Comparison of ENCODE assay signal across 2 cellular contexts in the genomic region with DNA sequence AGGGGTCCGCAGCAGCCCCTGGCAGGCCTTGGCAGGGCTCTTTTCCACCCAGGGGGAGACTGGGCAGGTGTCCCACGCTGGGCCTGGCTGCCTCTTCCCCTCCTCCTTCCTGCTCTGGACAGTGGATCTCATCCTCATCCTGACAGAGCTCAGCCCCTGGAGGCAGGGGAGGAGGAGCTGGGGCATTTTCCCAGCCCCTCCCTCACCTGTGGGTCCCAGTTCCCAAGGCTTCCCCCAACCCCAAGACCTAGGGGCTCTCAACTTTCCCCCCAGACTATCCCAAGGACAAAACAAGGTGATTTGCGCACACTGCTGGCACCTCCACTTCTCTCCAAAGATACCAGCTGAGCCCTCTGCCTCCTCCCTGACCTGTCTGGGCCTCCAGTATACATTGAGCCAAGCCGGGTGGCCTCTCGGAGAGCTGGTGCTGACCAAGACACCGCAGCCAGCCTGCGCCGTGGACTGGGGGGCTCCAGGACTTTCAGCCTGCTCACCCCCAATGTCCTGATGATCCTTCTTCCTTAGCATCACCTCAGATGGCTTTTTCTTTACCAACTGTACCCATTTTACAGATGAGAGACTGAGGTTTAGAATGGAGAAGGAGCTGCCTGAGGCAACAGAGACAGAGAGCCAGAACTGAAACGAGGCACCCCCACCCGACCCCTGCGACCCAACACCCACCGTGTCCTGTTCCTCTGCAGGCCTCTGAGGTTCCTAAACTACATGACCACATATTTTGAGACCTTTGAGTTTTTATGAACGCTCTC.
TF ChIP-seq lines count a peak whose summit lies in the region.

No MANE protein-coding gene starts in this region.

TF ChIP-seq in HepG2, 621 proteins besides CTCF, POLR2A, EP300 and RAD21:
- no peak for TF ChIP-seq EED (CRISPR knock-in tag; IDR thresholded peaks at IDR 0.05)
- peak; percentile 69 for TF ChIP-seq ZNF629 (CRISPR knock-in tag; conservative IDR thresholded peaks at IDR 0.05)
- TF ChIP-seq ZHX1 (CRISPR knock-in tag; IDR thresholded peaks at IDR 0.05; ENCODE audit: low read depth) = no peak

TF ChIP-seq in K562, 482 proteins besides CTCF, POLR2A, EP300 and RAD21:
- peak; percentile 56 for TF ChIP-seq RBM25 (IDR thresholded peaks at IDR 0.05; ENCODE audit: low read depth, low read length, severe bottlenecking)
- peak; percentile 12 to 53; a peak in 2 of 4 replicates for TF ChIP-seq KDM1A (IDR thresholded peaks at IDR 0.05)
- TF ChIP-seq DDX20 (tag; IDR thresholded peaks at IDR 0.05; ENCODE audit: low read depth) = no peak
TF ChIP-seq in K562: peak in this region for 2.
